In genomic region chr12:58346032-58346632, GRCh38 we compare ENCODE assay signal across 9 cellular contexts.
DNase-seq lines count a peak whose midpoint lies in the region; ATAC-seq and TF ChIP-seq lines count a peak whose summit lies in the region.
"Had no signal": no experiment of that assay in that cellular context is flagged by ENCODE, and none has a peak within 500 bp of the region (broad histone marks: within the 10 kb centered on the region; RNA-seq: fewer than 3 reads in every experiment).

No MANE protein-coding gene starts in this region.

- no peaks in the 10 kb centered on the region for H3K36me3 ChIP-seq in brain microvascular endothelial cell (replicated peaks)

- TF ChIP-seq CTCF in AG04450 (IDR thresholded peaks at IDR 0.05; ENCODE audit: low read depth, low read length) = peak; percentile 75
- peak; percentile 58 for TF ChIP-seq CTCF in brain microvascular endothelial cell (IDR thresholded peaks at IDR 0.05; ENCODE audit: low read depth, low read length, missing control alignments)

- CTCF ChIA-PET in AG04450 (lab: Charles Lee) = interaction anchor here (0.5 to 2.4 kb wide), 12 partner anchors 12 to 819 kb away, joined by 3 to 21 read pairs (median 6); no protein-coding TSS in a partner anchor

- H3K27ac ChIP-seq in AG04450 (ENCODE audit: low read depth, low read length) = no peak overlapping the region
- H3K27ac ChIP-seq in brain microvascular endothelial cell = no peak overlapping the region

- in situ Hi-C loops in brain microvascular endothelial cell (cut with HindIII; ENCODE audit: low pct_ligation_motif_present, low sequenced_read_pairs) = no loop called here

- DNase-seq in AG04450 (ENCODE audit: low read depth, low spot score) = no peak
- peak; percentile 45 for DNase-seq in NCI-H460 (ENCODE audit: extremely low read depth, low read depth)
- peak; percentile 38 for DNase-seq in brain microvascular endothelial cell
- DNase-seq in left lobe of liver (ENCODE audit: low spot score) = no peak
- DNase-seq in activated CD8-positive, alpha-beta memory T cell treated with anti-CD3 and anti-CD28 coated beads, Interleukin-2, amount 50 U/mL, for 48 hours = no peak
- no peak for DNase-seq in activated effector memory CD4-positive, alpha-beta T cell treated with anti-CD3 and anti-CD28 coated beads, Interleukin-2, amount 50 U/mL, for 16 hours
- DNase-seq: stimulated activated naive B cell treated with anti-CD40 and anti-IgM and Interleukin-4, amounts not matched to agents 10 μg/mL and 1 μg/mL and 100 μg/mL, for 72 hours had no signal

- no peaks in the 10 kb centered on the region for H3K27me3 ChIP-seq in AG04450 (ENCODE audit: control insufficient read depth, insufficient read depth, low read length)
- no peaks in the 10 kb centered on the region for H3K27me3 ChIP-seq in brain microvascular endothelial cell (replicated peaks)

- ATAC-seq in GM18498 (IDR thresholded peaks at IDR 0.05; ENCODE audit: unreplicated experiment) (peak; percentile 53), HG03064 (IDR thresholded peaks at IDR 0.05; ENCODE audit: low read depth, unreplicated experiment) (peak; percentile 70), left lobe of liver (peak; percentile 78)

- H3K9me3 ChIP-seq in AG04450 (ENCODE audit: control insufficient read depth, insufficient read depth, low read length) = no peaks in the 10 kb centered on the region

- no peak overlapping the region for H3K4me3 ChIP-seq in AG04450 (ENCODE audit: low read depth, low read length)
- no peak overlapping the region for H3K4me3 ChIP-seq in brain microvascular endothelial cell (ENCODE audit: low read depth, low read length)

- POLR2A ChIA-PET in AG04450 (lab: Yijun Ruan, JAX) = no interaction called here

Comparison
In these comparisons a context has a peak if more than half of its experiments do, and no peak if none do; other contexts are left out.
1. DNase-seq: peak in NCI-H460 (single experiment) and brain microvascular endothelial cell (single experiment); none in AG04450 (single experiment), left lobe of liver (single experiment), activated CD8-positive, alpha-beta memory T cell treated with anti-CD3 and anti-CD28 coated beads, Interleukin-2, amount 50 U/mL, for 48 hours (single experiment) and activated effector memory CD4-positive, alpha-beta T cell treated with anti-CD3 and anti-CD28 coated beads, Interleukin-2, amount 50 U/mL, for 16 hours (single experiment).
2. Peak in every context shown above with its lines, with median percentiles within 50 percentile points of each other: ATAC-seq.